ENCODE assay signal across 18 cellular contexts in the genomic region with DNA sequence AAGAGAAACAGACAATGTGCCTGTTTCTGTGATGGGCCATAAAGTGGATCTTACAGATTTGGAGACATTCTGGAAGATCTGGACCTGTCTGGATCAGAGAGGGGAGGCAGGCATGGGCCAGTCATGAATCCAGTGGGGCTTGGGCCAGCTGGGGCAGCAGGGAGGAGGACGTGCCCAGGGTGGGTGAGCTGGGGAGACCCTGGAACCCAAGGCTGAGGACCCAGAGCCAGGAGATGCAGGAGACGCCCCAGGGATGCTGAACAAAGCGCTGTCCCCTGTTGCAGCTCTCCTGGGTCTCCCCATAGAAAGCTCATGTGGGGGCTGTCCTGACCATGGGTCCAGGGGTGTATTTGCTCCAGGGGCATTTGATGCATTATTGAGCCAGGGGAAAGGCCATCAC. TPM values are rescaled to one million over a fixed set of nuclear protein-coding genes. Genes with fewer than 3 reads are reported as not detected.
DNase-seq lines count a peak whose midpoint lies in the region; ATAC-seq and TF ChIP-seq lines count a peak whose summit lies in the region.
"Had no signal": no experiment of that assay in that cellular context is flagged by ENCODE, and none has a peak within 500 bp of the region (broad histone marks: within the 10 kb centered on the region; RNA-seq: fewer than 3 reads in every experiment).

No MANE protein-coding gene starts in this region.

- TF ChIP-seq CTCF in chondrocyte (IDR thresholded peaks at IDR 0.05), result no peak
- no peak for TF ChIP-seq CTCF in spleen (IDR thresholded peaks at IDR 0.05 in 8 of 11, conservative IDR thresholded peaks at IDR 0.05 in 3 of 11)

- DNase-seq in T-helper 1 cell, result no peak
- DNase-seq in activated naive CD8-positive, alpha-beta T cell treated with anti-CD3 and anti-CD28 coated beads, Interleukin-2, amount 50 U/mL, for 24 hours, result no peak
- DNase-seq in chondrocyte (ENCODE audit: low spot score), result peak; percentile 71
- peak; percentile 74 for DNase-seq in spleen
- no peak for DNase-seq in hepatic stellate cell (ENCODE audit: low spot score)
- no peak for DNase-seq in erythroblast (lab: John Stamatoyannopoulos, UW)
- DNase-seq: DMS153, EL, IMR-90, NCI-H187 treated with DMSO at 0.1 percent for 48 hours, NCI-H446, PC-3 had no signal

- TF ChIP-seq POLR2A in spleen (IDR thresholded peaks at IDR 0.05) (no peak), erythroblast (IDR thresholded peaks at IDR 0.05; ENCODE audit: low read length) (no peak)

- no peaks in the 10 kb centered on the region for H3K9me3 ChIP-seq in spleen
- H3K9me3 ChIP-seq: BLaER1 treated with 17β-estradiol and CSF1 and Interleukin-3, amounts not matched to agents 10 nM and 100 nM; HAP-1 had no signal

- 82 to 90% (median 88%) methylated on average over 1 to 3 of the region's 3 CpGs for WGBS in spleen, 5 donors

- intact Hi-C loops in spleen (cut with DNase I; ENCODE audit: low total_unique reads), result no loop called here

- H3K4me3 Mint-ChIP-seq in T-helper 1 cell treated with Interleukin-12 subunit alpha and Interleukin-12 subunit beta and Interleukin-4 antibody, amounts not matched to agents 30 μg/mL and 1 μg/mL, for 36 hours, result no peak overlapping the region
- H3K4me3 Mint-ChIP-seq in activated naive CD8-positive, alpha-beta T cell, result no peak overlapping the region
- H3K4me3 Mint-ChIP-seq in activated naive CD8-positive, alpha-beta T cell treated with anti-CD3 and anti-CD28 coated beads, Interleukin-2, amount 50 U/mL, for 24 hours, result no peak overlapping the region
- no peak overlapping the region for H3K4me3 Mint-ChIP-seq in chondrocyte (ENCODE audit: unreplicated experiment)

- H3K9me3 Mint-ChIP-seq in T-helper 1 cell treated with Interleukin-12 subunit alpha and Interleukin-12 subunit beta and Interleukin-4 antibody, amounts not matched to agents 30 μg/mL and 1 μg/mL, for 36 hours, result no peaks in the 10 kb centered on the region
- H3K9me3 Mint-ChIP-seq in activated naive CD8-positive, alpha-beta T cell (ENCODE audit: low read depth), result no peaks in the 10 kb centered on the region
- no peaks in the 10 kb centered on the region for H3K9me3 Mint-ChIP-seq in activated naive CD8-positive, alpha-beta T cell treated with anti-CD3 and anti-CD28 coated beads, Interleukin-2, amount 50 U/mL, for 24 hours
- H3K9me3 Mint-ChIP-seq in chondrocyte (ENCODE audit: low read depth), result no peaks in the 10 kb centered on the region

- H3K27ac ChIP-seq in spleen, result peak overlapping the region in 3 of 8 donors; percentile 90 to 97 (median 95)
- H3K27ac ChIP-seq: 22Rv1 had no signal

- H3K27me3 ChIP-seq in spleen (replicated peaks in 1 of 7), result no peaks in the 10 kb centered on the region
- H3K27me3 ChIP-seq: BLaER1 treated with 17β-estradiol and CSF1 and Interleukin-3, amounts not matched to agents 10 nM and 100 nM had no signal

- H3K27ac Mint-ChIP-seq in T-helper 1 cell treated with Interleukin-12 subunit alpha and Interleukin-12 subunit beta and Interleukin-4 antibody, amounts not matched to agents 30 μg/mL and 1 μg/mL, for 36 hours, result peak overlapping the region; percentile 86
- peak overlapping the region; percentile 28 for H3K27ac Mint-ChIP-seq in activated naive CD8-positive, alpha-beta T cell
- H3K27ac Mint-ChIP-seq in activated naive CD8-positive, alpha-beta T cell treated with anti-CD3 and anti-CD28 coated beads, Interleukin-2, amount 50 U/mL, for 24 hours, result no peak overlapping the region
- no peak overlapping the region for H3K27ac Mint-ChIP-seq in chondrocyte (ENCODE audit: unreplicated experiment)

- peaks cover 54% of the 10 kb centered on the region for H3K4me1 Mint-ChIP-seq in T-helper 1 cell treated with Interleukin-12 subunit alpha and Interleukin-12 subunit beta and Interleukin-4 antibody, amounts not matched to agents 30 μg/mL and 1 μg/mL, for 36 hours (ENCODE audit: low read depth)
- H3K4me1 Mint-ChIP-seq in activated naive CD8-positive, alpha-beta T cell (ENCODE audit: low read depth), result peaks cover 14% of the 10 kb centered on the region
- peaks cover 25% of the 10 kb centered on the region for H3K4me1 Mint-ChIP-seq in activated naive CD8-positive, alpha-beta T cell treated with anti-CD3 and anti-CD28 coated beads, Interleukin-2, amount 50 U/mL, for 24 hours
- H3K4me1 Mint-ChIP-seq in chondrocyte (ENCODE audit: low read depth), result no peaks in the 10 kb centered on the region

- peaks cover 0 to 65% (median 1%) of the 10 kb centered on the region in 6 donors for H3K4me1 ChIP-seq in spleen
- H3K4me1 ChIP-seq: HAP-1 had no signal

- peaks cover 0 to 17% (median 0%) of the 10 kb centered on the region in 6 donors for H3K36me3 ChIP-seq in spleen
- H3K36me3 ChIP-seq: BLaER1 treated with 17β-estradiol and CSF1 and Interleukin-3, amounts not matched to agents 10 nM and 100 nM; HAP-1 had no signal

- no peak for ATAC-seq in activated naive CD8-positive, alpha-beta T cell treated with anti-CD3 and anti-CD28 coated beads, Interleukin-2, amount 50 U/mL, for 24 hours
- ATAC-seq: PC-3 had no signal

- no peaks in the 10 kb centered on the region for H3K36me3 Mint-ChIP-seq in T-helper 1 cell treated with Interleukin-12 subunit alpha and Interleukin-12 subunit beta and Interleukin-4 antibody, amounts not matched to agents 30 μg/mL and 1 μg/mL, for 36 hours (ENCODE audit: low read depth)
- H3K36me3 Mint-ChIP-seq in activated naive CD8-positive, alpha-beta T cell, result no peaks in the 10 kb centered on the region
- H3K36me3 Mint-ChIP-seq in activated naive CD8-positive, alpha-beta T cell treated with anti-CD3 and anti-CD28 coated beads, Interleukin-2, amount 50 U/mL, for 24 hours (ENCODE audit: low read depth), result no peaks in the 10 kb centered on the region
- peaks cover 1% of the 10 kb centered on the region for H3K36me3 Mint-ChIP-seq in chondrocyte (ENCODE audit: low read depth)

- peak overlapping the region in 1 of 8 donors; percentile 63 for H3K4me3 ChIP-seq in spleen
- H3K4me3 ChIP-seq: BLaER1 treated with 17β-estradiol and CSF1 and Interleukin-3, amounts not matched to agents 10 nM and 100 nM; HAP-1 had no signal

- H3K27me3 Mint-ChIP-seq in T-helper 1 cell treated with Interleukin-12 subunit alpha and Interleukin-12 subunit beta and Interleukin-4 antibody, amounts not matched to agents 30 μg/mL and 1 μg/mL, for 36 hours (ENCODE audit: low read depth), result peaks cover 4% of the 10 kb centered on the region
- peaks cover 1% of the 10 kb centered on the region for H3K27me3 Mint-ChIP-seq in activated naive CD8-positive, alpha-beta T cell
- peaks cover 3% of the 10 kb centered on the region for H3K27me3 Mint-ChIP-seq in activated naive CD8-positive, alpha-beta T cell treated with anti-CD3 and anti-CD28 coated beads, Interleukin-2, amount 50 U/mL, for 24 hours
- H3K27me3 Mint-ChIP-seq in chondrocyte (ENCODE audit: low read depth), result peaks cover 44% of the 10 kb centered on the region

RNA-seq across cellular contexts. Expression of gene APOBEC3A, which starts 1.5 kb away (rescaled TPM):
- total RNA-seq in chondrocyte (not detected in 3 replicates), spleen (100 to 1,000 TPM in 2 of 7 donors, 10 to 100 TPM in 5; 18.6 to 163 (median 68.0) TPM)
- 1 to 10 TPM; 1.2 to 5.6 (median 3.9) TPM for polyA plus RNA-seq in spleen
- total RNA-seq: IMR-90, LHCN-M2, PC-3 had no signal
- polyA plus RNA-seq: IMR-90 had no signal

RNA-seq across cellular contexts. Expression of gene APOBEC3B, which starts 26.2 kb away (rescaled TPM):
- total RNA-seq in chondrocyte, result 1.5 to 2.9 TPM (median 2.4 TPM) in 3 replicates
- 10 to 100 TPM in 1 of 7 donors, 1 to 10 TPM in 5, not detected in 1; 2.5 to 14.0 (median 7.2) TPM for total RNA-seq in spleen
- 1 to 10 TPM; 1.2 to 3.7 (median 2.1) TPM for polyA plus RNA-seq in spleen

RNA-seq across cellular contexts. Expression of gene APOBEC3C, which starts 58.1 kb away (rescaled TPM):
- total RNA-seq in chondrocyte, result 17.2 to 22.3 TPM (median 21.3 TPM) in 3 replicates
- total RNA-seq in spleen, result 10 to 100 TPM; 23.5 to 72.4 (median 54.2) TPM
- 10 to 100 TPM; 42.8 to 60.3 (median 45.2) TPM for polyA plus RNA-seq in spleen

Comparison
In these comparisons a context has a peak if more than half of its experiments do, and no peak if none do; other contexts are left out.
1. H3K27ac Mint-ChIP-seq: peak in T-helper 1 cell treated with Interleukin-12 subunit alpha and Interleukin-12 subunit beta and Interleukin-4 antibody, amounts not matched to agents 30 μg/mL and 1 μg/mL, for 36 hours (single experiment) and activated naive CD8-positive, alpha-beta T cell (single experiment); none in activated naive CD8-positive, alpha-beta T cell treated with anti-CD3 and anti-CD28 coated beads, Interleukin-2, amount 50 U/mL, for 24 hours (single experiment) and chondrocyte (single experiment).
2. DNase-seq: peak in chondrocyte (single experiment) and spleen (single experiment); none in T-helper 1 cell (0 of 5), activated naive CD8-positive, alpha-beta T cell treated with anti-CD3 and anti-CD28 coated beads, Interleukin-2, amount 50 U/mL, for 24 hours (single experiment), hepatic stellate cell (single experiment) and erythroblast (0 of 2).
3. RNA of gene APOBEC3A, which starts 1.5 kb away (total RNA-seq): 18.6 to 163 TPM in spleen; not detected in chondrocyte; every median in the first group is over 10 times any median in the second.